In genomic region chr18:6210349-6211173, GRCh38 we compare ENCODE assay signal across 1 cellular context.
TF ChIP-seq lines count a peak whose summit lies in the region.

No MANE protein-coding gene starts in this region.

TF ChIP-seq in HepG2, 621 proteins besides CTCF, POLR2A, EP300 and RAD21 (continued from another document and continues in another):
- TF ChIP-seq EZH2 (conservative IDR thresholded peaks at IDR 0.05; ENCODE audit: low read depth, low read length) (no peak), E2F2 (CRISPR knock-in tag; IDR thresholded peaks at IDR 0.05; ENCODE audit: borderline replicate concordance) (no peak), HBP1 (CRISPR knock-in tag; IDR thresholded peaks at IDR 0.05; ENCODE audit: low read depth) (no peak), ZNF781 (CRISPR knock-in tag; IDR thresholded peaks at IDR 0.05; ENCODE audit: borderline replicate concordance, not compliant biosample characterization) (no peak), ZFP41 (CRISPR knock-in tag; IDR thresholded peaks at IDR 0.05; ENCODE audit: borderline replicate concordance) (no peak), NFKBIZ (CRISPR knock-in tag; IDR thresholded peaks at IDR 0.05) (peak; percentile 3; the same call in 1 of the 2 replicates), ZNF674 (CRISPR knock-in tag; IDR thresholded peaks at IDR 0.05; ENCODE audit: low read depth) (no peak), MNT (IDR thresholded peaks at IDR 0.05) (no peak), MXD1 (CRISPR knock-in tag; IDR thresholded peaks at IDR 0.05) (no peak), ZMYM2 (CRISPR knock-in tag; IDR thresholded peaks at IDR 0.05) (peak; percentile 71; the same call in 1 of the 2 replicates), LBX2 (CRISPR knock-in tag; IDR thresholded peaks at IDR 0.05; ENCODE audit: borderline replicate concordance) (no peak), RXRB (CRISPR knock-in tag; IDR thresholded peaks at IDR 0.05; ENCODE audit: borderline replicate concordance) (peak; percentile 66), PATZ1 (CRISPR knock-in tag; IDR thresholded peaks at IDR 0.05) (no peak), SMARCE1 (IDR thresholded peaks at IDR 0.05; ENCODE audit: borderline replicate concordance) (no peak), HMG20A (CRISPR knock-in tag; IDR thresholded peaks at IDR 0.05; ENCODE audit: borderline replicate concordance) (peak; percentile 75; the same call in 1 of the 2 replicates), ZNF552 (CRISPR knock-in tag; IDR thresholded peaks at IDR 0.05; ENCODE audit: borderline replicate concordance) (no peak), ZNF274 (CRISPR knock-in tag; IDR thresholded peaks at IDR 0.05) (no peak), ZNF737 (CRISPR knock-in tag; IDR thresholded peaks at IDR 0.05; ENCODE audit: borderline replicate concordance) (no peak), ZHX1 (CRISPR knock-in tag; IDR thresholded peaks at IDR 0.05; ENCODE audit: low read depth) (no peak), ZNF101 (CRISPR knock-in tag; IDR thresholded peaks at IDR 0.05; ENCODE audit: borderline replicate concordance, low read depth) (no peak), DMTF1 (CRISPR knock-in tag; IDR thresholded peaks at IDR 0.05) (no peak), SP2 (CRISPR knock-in tag; IDR thresholded peaks at IDR 0.05) (no peak), ZFP90 (CRISPR knock-in tag; IDR thresholded peaks at IDR 0.05; ENCODE audit: borderline replicate concordance) (no peak), ZNF788 (CRISPR knock-in tag; IDR thresholded peaks at IDR 0.05; ENCODE audit: borderline replicate concordance) (no peak), ZGPAT (CRISPR knock-in tag; IDR thresholded peaks at IDR 0.05) (peak; percentile 56; the same call in 1 of the 2 replicates), ZNF207 (IDR thresholded peaks at IDR 0.05; ENCODE audit: borderline replicate concordance) (no peak), GFI1 (CRISPR knock-in tag; IDR thresholded peaks at IDR 0.05; ENCODE audit: borderline replicate concordance) (no peak), ZNF777 (CRISPR knock-in tag; IDR thresholded peaks at IDR 0.05) (no peak), ZNF619 (CRISPR knock-in tag; IDR thresholded peaks at IDR 0.05) (no peak), TSC22D2 (CRISPR knock-in tag; IDR thresholded peaks at IDR 0.05; ENCODE audit: borderline replicate concordance) (no peak), ZNF577 (CRISPR knock-in tag; IDR thresholded peaks at IDR 0.05; ENCODE audit: borderline replicate concordance, low read depth) (no peak), ZNF589 (CRISPR knock-in tag; conservative IDR thresholded peaks at IDR 0.05) (no peak), SRSF9 (IDR thresholded peaks at IDR 0.05; ENCODE audit: borderline replicate concordance, insufficient read depth, low read depth, low read length, poor library complexity, severe bottlenecking) (no peak), TRAFD1 (CRISPR knock-in tag; IDR thresholded peaks at IDR 0.05; ENCODE audit: borderline replicate concordance) (no peak), ZNF746 (CRISPR knock-in tag; IDR thresholded peaks at IDR 0.05) (no peak), ZNF775 (CRISPR knock-in tag; IDR thresholded peaks at IDR 0.05; ENCODE audit: borderline replicate concordance) (no peak), EHMT2 (IDR thresholded peaks at IDR 0.05; ENCODE audit: borderline replicate concordance, low read depth, low read length) (no peak; the same call in 1 of the 2 replicates), KLF6 (CRISPR knock-in tag; IDR thresholded peaks at IDR 0.05) (no peak), CHD4 (IDR thresholded peaks at IDR 0.05; ENCODE audit: borderline replicate concordance, low read length) (no peak), ZNF768 (CRISPR knock-in tag; IDR thresholded peaks at IDR 0.05) (no peak), ZNF235 (CRISPR knock-in tag; IDR thresholded peaks at IDR 0.05; ENCODE audit: borderline replicate concordance) (no peak), GTF2F1 (IDR thresholded peaks at IDR 0.05; ENCODE audit: low read length) (no peak), FLYWCH1 (CRISPR knock-in tag; IDR thresholded peaks at IDR 0.05) (no peak), MAFK (conservative IDR thresholded peaks at IDR 0.05 in 1 of 2, IDR thresholded peaks at IDR 0.05 in 1 of 2; ENCODE audit: low read length in 2 of 2) (0 out of 4 replicates have a peak, but pooled peaks of 1 of the 2 experiments have one; percentile 13), ZNF512B (CRISPR knock-in tag; IDR thresholded peaks at IDR 0.05; ENCODE audit: borderline replicate concordance) (no peak)
